8 cellular contexts compared by ENCODE assay signal in genomic region chr11:16925495-16926065, GRCh38.
DNase-seq lines count a peak whose midpoint lies in the region; ATAC-seq and TF ChIP-seq lines count a peak whose summit lies in the region.

No MANE protein-coding gene starts in this region.

- peak; percentile 29 for ATAC-seq in HG02759 (IDR thresholded peaks at IDR 0.05; ENCODE audit: unreplicated experiment)

- TF ChIP-seq CTCF in GM06990 (IDR thresholded peaks at IDR 0.05; ENCODE audit: insufficient read depth, low read length, poor library complexity, severe bottlenecking) (no peak), VCaP (conservative IDR thresholded peaks at IDR 0.05) (no peak), fibroblast of lung (conservative IDR thresholded peaks at IDR 0.05 in 1 of 2, IDR thresholded peaks at IDR 0.05 in 1 of 2; ENCODE audit: low read depth in 1 of 2, low read length in 2 of 2) (no peak), nephron (IDR thresholded peaks at IDR 0.05; ENCODE audit: unreplicated experiment in 3 of 3) (no peak)

- H3K4me2 ChIP-seq in fibroblast of lung (ENCODE audit: extremely low read depth, insufficient read depth, low read length), result peak overlapping the region; percentile 45

- H3K4me3 Mint-ChIP-seq in nephron, result peak overlapping the region; percentile 80 to 84 (median 84)

- peaks cover 88% of the 10 kb centered on the region for H3K27me3 Mint-ChIP-seq in nephron (ENCODE audit: low read depth)

- no peaks in the 10 kb centered on the region for H3K9me3 Mint-ChIP-seq in nephron

- H3K36me3 Mint-ChIP-seq in nephron (ENCODE audit: low read depth), result no peaks in the 10 kb centered on the region

- H3K9me3 ChIP-seq in fibroblast of lung (ENCODE audit: control insufficient read depth, insufficient read depth, low read depth, low read length), result no peaks in the 10 kb centered on the region

- H3K4me1 Mint-ChIP-seq in nephron, result peaks cover 10% of the 10 kb centered on the region

- H3K79me2 ChIP-seq in fibroblast of lung (ENCODE audit: control insufficient read depth, insufficient read depth, low read length), result no peaks in the 10 kb centered on the region

- H4K20me1 ChIP-seq in fibroblast of lung (ENCODE audit: control insufficient read depth, extremely low read depth, insufficient read depth, low read length), result no peaks in the 10 kb centered on the region

- H3K27ac Mint-ChIP-seq in nephron, result peak overlapping the region in 2 of 3 experiments; percentile 42 to 59

- H3K36me3 ChIP-seq in GM06990 (ENCODE audit: control insufficient read depth, insufficient read depth, low read length) (no peaks in the 10 kb centered on the region), fibroblast of lung (ENCODE audit: control insufficient read depth, insufficient read depth, low read length) (no peaks in the 10 kb centered on the region)

- no peaks in the 10 kb centered on the region for H3K4me1 ChIP-seq in fibroblast of lung (ENCODE audit: control insufficient read depth, extremely low read depth, insufficient read depth, low read length)

- no peak overlapping the region for H3K9ac ChIP-seq in fibroblast of lung (ENCODE audit: insufficient read depth, low read length)

- peak overlapping the region; percentile 55 for H3K4me3 ChIP-seq in GM06990 (replicated peaks; ENCODE audit: low read depth, low read length)
- peak overlapping the region in 2 of 4 experiments; percentile 24 to 27 for H3K4me3 ChIP-seq in fibroblast of lung (replicated peaks in 1 of 4; ENCODE audit: control extremely low read depth in 1 of 4, insufficient read depth in 1 of 4, low read depth in 3 of 4, low read length in 4 of 4)

- DNase-seq in GM06990 (ENCODE audit: extremely low read depth, insufficient read length) (peak; percentile 29), fibroblast of lung (ENCODE audit: low read depth in 2 of 2) (peak; percentile 21 to 49), SHP77 (lab: John Stamatoyannopoulos, UW) (no peak), epidermal melanocyte (ENCODE audit: insufficient read length, low spot score) (no peak), NCI-H2107 treated with DMSO at 0.1 percent for 48 hours (lab: John Stamatoyannopoulos, UW; ENCODE audit: unreplicated experiment) (no peak)

- H3K27ac ChIP-seq in VCaP (peak overlapping the region; percentile 89), fibroblast of lung (ENCODE audit: insufficient read depth, low read length) (no peak overlapping the region)

- H3K27me3 ChIP-seq in GM06990 (replicated peaks; ENCODE audit: control insufficient read depth, insufficient read depth, low read length), result no peaks in the 10 kb centered on the region; the same call in none of the 2 replicates
- peaks cover 22% of the 10 kb centered on the region for H3K27me3 ChIP-seq in fibroblast of lung (ENCODE audit: control insufficient read depth, insufficient read depth, low read length)

- no peak overlapping the region for H2AFZ ChIP-seq in fibroblast of lung (ENCODE audit: low read length)

Comparison
In these comparisons a context has a peak if more than half of its experiments do, and no peak if none do; other contexts are left out.
1. DNase-seq: peak in GM06990 (single experiment) and fibroblast of lung (2 of 2); none in SHP77 (0 of 2), epidermal melanocyte (single experiment) and NCI-H2107 treated with DMSO at 0.1 percent for 48 hours (single experiment).